Comparison of ENCODE assay signal across 8 cellular contexts in the genomic region with DNA sequence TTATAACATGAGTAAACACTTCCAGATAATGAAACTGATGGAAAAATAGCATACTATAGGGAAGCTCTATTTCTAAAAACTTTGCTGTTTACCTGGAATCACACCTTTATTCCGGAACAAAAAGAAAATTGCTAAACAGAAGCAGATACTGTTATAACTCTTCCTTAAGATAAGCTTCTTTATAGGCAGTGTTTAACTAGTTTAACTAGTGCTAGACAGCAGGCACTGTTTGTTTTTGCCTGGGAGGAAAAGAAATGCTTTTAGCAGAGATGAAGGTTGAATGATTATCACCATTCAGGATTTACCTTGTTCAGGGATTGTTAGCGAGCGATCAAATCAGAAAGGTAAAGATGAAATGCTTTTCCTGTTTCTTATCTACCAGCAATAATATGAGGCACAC. TPM values are rescaled to one million over a fixed set of nuclear protein-coding genes. Genes with fewer than 3 reads are reported as not detected.
DNase-seq lines count a peak whose midpoint lies in the region; ATAC-seq, FAIRE-seq and TF ChIP-seq lines count a peak whose summit lies in the region.
"Not testable (repeated sequence)": the region's sequence is repeated elsewhere in the genome, so short reads cannot be mapped to it uniquely, and the experiment has no call there.

No MANE protein-coding gene starts in this region.

- FAIRE-seq in K562 (lab: Jason Lieb, UNC), result not testable (repeated sequence)

- POLR2A ChIA-PET in K562 (lab: Yijun Ruan, JAX), result interaction anchor here (1.6 kb wide), 1 partner anchor 15 kb away, joined by 4 read pairs; no protein-coding TSS in a partner anchor

- not testable (repeated sequence) for TF ChIP-seq RAD21 in K562 (CRISPR knock-in tag; conservative IDR thresholded peaks at IDR 0.05 in 1 of 2, IDR thresholded peaks at IDR 0.05 in 1 of 2)

- 62% methylated on average over 3 of the region's 3 CpGs for WGBS in K562 (ENCODE audit: insufficient coverage, low coverage, missing lambda C conversion rate)
- WGBS in endodermal cell (ENCODE audit: insufficient coverage in 1 of 2, insufficient read length in 1 of 2), 2 experiments, result 67 to 70% methylated on average over 3 of the region's 3 CpGs
- 44% methylated on average over 3 of the region's 3 CpGs for WGBS in prostate gland

- TF ChIP-seq EP300 in K562 (IDR thresholded peaks at IDR 0.05; ENCODE audit: low read length), result not testable (repeated sequence)

- H2AFZ ChIP-seq in K562 (ENCODE audit: low read depth, low read length), result not testable (repeated sequence)

- CTCF ChIA-PET in K562 (lab: Yijun Ruan, JAX; ENCODE audit: low intra/inter-chr PET ratio), result not testable (repeated sequence)

- H3K4me3 Mint-ChIP-seq in endodermal cell (peak overlapping the region; percentile 18), type B pancreatic cell (peak overlapping the region; percentile 12)
- not testable (repeated sequence) for H3K4me3 Mint-ChIP-seq in mesothelial cell of epicardium

- not testable (repeated sequence) for H3K36me3 Mint-ChIP-seq in endodermal cell (ENCODE audit: low read depth); mesothelial cell of epicardium; type B pancreatic cell

- intact Hi-C loops in K562 (cut with micrococcal nuclease); left colon (cut with DNase I, micrococcal nuclease); prostate gland (cut with DNase I): not testable (repeated sequence)

- H3K36me3 ChIP-seq in K562 (ENCODE audit: control insufficient read depth, insufficient read depth, low read length); endodermal cell (ENCODE audit: control insufficient read depth, insufficient read depth, low read length); prostate gland: not testable (repeated sequence)

- not testable (repeated sequence) for H4K20me1 ChIP-seq in K562 (replicated peaks; ENCODE audit: control insufficient read depth, insufficient read depth, low read length)

- TF ChIP-seq CTCF in 22Rv1 (IDR thresholded peaks at IDR 0.05); K562 (IDR thresholded peaks at IDR 0.05 in 2 of 3, conservative IDR thresholded peaks at IDR 0.05 in 1 of 3; ENCODE audit: insufficient read depth in 2 of 3, low read depth in 1 of 3, low read length in 3 of 3); endodermal cell (conservative IDR thresholded peaks at IDR 0.05); mesothelial cell of epicardium (IDR thresholded peaks at IDR 0.05; ENCODE audit: unreplicated experiment); prostate gland (IDR thresholded peaks at IDR 0.05); type B pancreatic cell (conservative IDR thresholded peaks at IDR 0.05): not testable (repeated sequence)

- not testable (repeated sequence) for H3K4me3 ChIP-seq in K562, prostate gland
- peak overlapping the region; percentile 14 for H3K4me3 ChIP-seq in endodermal cell (ENCODE audit: low read length)

- H3K9me1 ChIP-seq in K562 (ENCODE audit: control insufficient read depth, insufficient read depth, low read length), result not testable (repeated sequence)

- TF ChIP-seq POLR2A in K562 (conservative IDR thresholded peaks at IDR 0.05); prostate gland (IDR thresholded peaks at IDR 0.05): not testable (repeated sequence)

- not testable (repeated sequence) for H3K4me1 ChIP-seq in K562 (replicated peaks in 1 of 2; ENCODE audit: control insufficient read depth in 2 of 2, insufficient read depth in 2 of 2, low read length in 2 of 2); endodermal cell (ENCODE audit: control insufficient read depth, insufficient read depth, low read length); prostate gland (replicated peaks)

- H3K4me2 ChIP-seq in K562 (ENCODE audit: insufficient read depth, low read length), result not testable (repeated sequence)

- not testable (repeated sequence) for H3K9me3 ChIP-seq in K562 (replicated peaks; ENCODE audit: control insufficient read depth, insufficient read depth, low read depth, low read length); endodermal cell (ENCODE audit: control insufficient read depth, low read length); prostate gland

- peak; percentile 12 for DNase-seq in HT-29 (ENCODE audit: low spot score)
- not testable (repeated sequence) for DNase-seq in K562 (ENCODE audit: extremely low read depth in 1 of 4, low spot score in 3 of 4); endodermal cell; left colon; mesothelial cell of epicardium (ENCODE audit: low spot score in 2 of 2, unreplicated experiment in 2 of 2); prostate gland (ENCODE audit: low spot score); type B pancreatic cell (ENCODE audit: extremely low spot score, unreplicated experiment)

- not testable (repeated sequence) for H3K9me3 Mint-ChIP-seq in endodermal cell, mesothelial cell of epicardium, type B pancreatic cell

- not testable (repeated sequence) for BruUV-seq in K562 (replicated peaks; lab: Mats Ljungman, UMichigan)

- H3K27me3 ChIP-seq in K562 (ENCODE audit: control insufficient read depth in 2 of 2, insufficient read depth in 2 of 2, low read length in 2 of 2); endodermal cell (ENCODE audit: control insufficient read depth, insufficient read depth, low read length, poor library complexity, severe bottlenecking); prostate gland (replicated peaks; ENCODE audit: insufficient read depth): not testable (repeated sequence)

- H3K27ac Mint-ChIP-seq in endodermal cell (peak overlapping the region; percentile 75), mesothelial cell of epicardium (peak overlapping the region; percentile 21), type B pancreatic cell (peak overlapping the region; percentile 61)

- H3K79me2 ChIP-seq in K562 (ENCODE audit: control insufficient read depth, insufficient read depth, low read length), result peaks cover 14% of the 10 kb centered on the region; the same call in 2 of the 3 replicates

- H3K9ac ChIP-seq in K562 (ENCODE audit: insufficient read depth in 1 of 2, low read depth in 2 of 2, low read length in 2 of 2); endodermal cell (ENCODE audit: extremely low read depth, low read length, poor library complexity, severe bottlenecking): not testable (repeated sequence)

- not testable (repeated sequence) for H3K27me3 Mint-ChIP-seq in endodermal cell (ENCODE audit: insufficient read depth); mesothelial cell of epicardium (ENCODE audit: low read depth); type B pancreatic cell

- not testable (repeated sequence) for ATAC-seq in K562
- peak; percentile 65 for ATAC-seq in left colon

- H3K27ac ChIP-seq in 22Rv1 (peak overlapping the region; percentile 55), prostate gland (peak overlapping the region; percentile 51 to 53)
- H3K27ac ChIP-seq in K562 (ENCODE audit: extremely low read depth, low read depth, low read length); endodermal cell (ENCODE audit: low read depth, low read length): not testable (repeated sequence)

- in situ Hi-C loops in K562 (cut with MboI), result not testable (repeated sequence)

- H3K4me1 Mint-ChIP-seq in endodermal cell, result peaks cover 28% of the 10 kb centered on the region
- H3K4me1 Mint-ChIP-seq in mesothelial cell of epicardium, result peaks cover 28% of the 10 kb centered on the region
- peaks cover 17% of the 10 kb centered on the region for H3K4me1 Mint-ChIP-seq in type B pancreatic cell (ENCODE audit: unreplicated experiment)

RNA-seq across cellular contexts. Expression of a gene that starts 54.7 kb away (rescaled TPM):
- 10.4 and 13.7 TPM in 2 replicates for total RNA-seq in HT-29 (2014; rRNA removed; shearing (Covaris generic))
- total RNA-seq in K562 (2011; cell fraction: chromatin; rRNA removed; ENCODE audit: low replicate concordance), result 91.0 and 117 TPM in 2 replicates
- 62.0 and 64.2 TPM in 2 replicates for total RNA-seq in K562 (2011; cell fraction: nucleolus; rRNA removed)
- total RNA-seq in K562 (2011; cell fraction: nucleoplasm; rRNA removed), result 66.8 and 71.5 TPM in 2 replicates
- 10.9 and 15.4 TPM in 2 replicates for total RNA-seq in K562 (2014; rRNA removed)
- 15.9 and 16.8 TPM in 2 replicates for total RNA-seq in K562 (2014; rRNA removed; fragmentation: Illumina TruSeq; extraction: Trizol)
- total RNA-seq in K562 (2015; rRNA removed; fragmentation: Illumina TruSeq; extraction: Trizol), result 19.2 and 19.5 TPM in 2 replicates
- total RNA-seq in K562 (2021), result 26.0 and 26.9 TPM in 2 replicates
- 33.6 and 35.7 TPM in 2 replicates for polyA plus RNA-seq in K562 (2011; rRNA removed)
- polyA plus RNA-seq in K562 (2011; cell fraction: cytosol; rRNA removed), result 24.5 and 29.6 TPM in 2 replicates
- 63.0 and 86.6 TPM in 2 replicates for polyA plus RNA-seq in K562 (2011; cell fraction: nucleus; rRNA removed)
- 17.4 and 19.5 TPM in 2 replicates for polyA plus RNA-seq in K562 (2012)
- 26.1 and 28.0 TPM in 2 replicates for polyA plus RNA-seq in K562 (2014; fragmentation: Illumina TruSeq; extraction: Trizol)
- 1 to 10 TPM; 4.9 to 7.8 TPM for polyA plus RNA-seq in K562 (2014; fragmentation: Nextera tagmentation; extraction: Ambion mirVana)
- polyA plus RNA-seq in K562 (2014; rRNA removed), result 19.1 and 21.0 TPM in 2 replicates
- polyA minus RNA-seq in K562 (2011; rRNA and poly(A)+ RNA removed), result 47.9 and 56.3 TPM in 2 replicates
- polyA minus RNA-seq in K562 (2011; cell fraction: cytosol; rRNA and poly(A)+ RNA removed), result 24.7 and 27.3 TPM in 2 replicates
- 30.4 and 39.0 TPM in 2 replicates for polyA minus RNA-seq in K562 (2011; cell fraction: nucleus; rRNA and poly(A)+ RNA removed)
- 10 to 100 TPM; 28.3 to 28.6 TPM for total RNA-seq in endodermal cell
- 25.7 TPM for polyA plus RNA-seq in endodermal cell (2013, experiment 1 of 2)
- 23.8 TPM for polyA plus RNA-seq in endodermal cell (2013, experiment 2 of 2)
- total RNA-seq in left colon, result 10 to 100 TPM; 22.6 to 37.5 TPM
- total RNA-seq in mesothelial cell of epicardium, result 33.3 to 35.0 TPM (median 34.4 TPM) in 3 replicates
- 10 to 100 TPM; 17.2 to 50.4 TPM for total RNA-seq in prostate gland
- total RNA-seq in type B pancreatic cell (ENCODE audit: low replicate concordance), result 15.3 and 29.9 TPM in 2 replicates

Comparison
In these comparisons a context has a peak if more than half of its experiments do, and no peak if none do; other contexts are left out.
1. H3K27ac Mint-ChIP-seq: peak in every context shown above with its lines; median percentile 75 in endodermal cell; 61 in type B pancreatic cell; 21 in mesothelial cell of epicardium.